Comparison of ENCODE assay signal across 22 cellular contexts in the genomic region with DNA sequence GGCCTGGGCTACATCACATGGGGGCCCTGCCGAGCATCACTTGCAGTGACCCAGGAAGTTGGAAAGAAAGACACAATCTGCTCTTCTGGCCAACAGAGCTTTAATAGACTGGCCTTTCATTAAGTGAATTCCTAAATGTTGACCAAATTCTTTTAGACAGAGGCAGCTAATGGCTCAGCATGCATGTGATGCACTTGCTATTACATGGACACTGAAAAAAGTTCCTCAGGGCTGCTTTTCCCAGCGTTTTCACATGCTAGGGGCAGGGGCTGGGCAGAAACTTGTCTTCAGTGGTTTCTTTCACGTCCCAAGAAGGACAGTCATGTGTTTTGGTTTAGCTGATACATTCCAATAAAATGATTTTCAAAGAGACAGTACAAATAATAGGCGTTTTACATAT.
"Had no signal": no experiment of that assay in that cellular context is flagged by ENCODE, and none has a peak within 500 bp of the region (broad histone marks: within the 10 kb centered on the region; RNA-seq: fewer than 3 reads in every experiment).

No MANE protein-coding gene starts in this region.

- H3K9me3 ChIP-seq: esophagus muscularis mucosa, right atrium auricular region, spleen, thoracic aorta, vagina had no signal

- H3K4me1 ChIP-seq: esophagus muscularis mucosa, right atrium auricular region, spleen, vagina had no signal

- H3K27me3 ChIP-seq: esophagus muscularis mucosa, right atrium auricular region, spleen, vagina had no signal

- H3K9me3 Mint-ChIP-seq: activated naive CD4-positive, alpha-beta T cell treated with anti-CD3 and anti-CD28 coated beads, Interleukin-2, amount 50 U/mL, for 72 hours; brain; type B pancreatic cell had no signal

- H3K4me3 Mint-ChIP-seq: activated CD8-positive, alpha-beta T cell treated with anti-CD3 and anti-CD28 coated beads, Interleukin-2, amount 10 ng/mL, durations not matched to agents 7 days and 5 days; brain; natural killer cell; type B pancreatic cell had no signal

- DNase-seq: activated CD4-positive, alpha-beta T cell treated with anti-CD3 and anti-CD28 coated beads for 1 hour; activated CD4-positive, alpha-beta T cell treated with anti-CD3 and anti-CD28 coated beads, Interleukin-2, amount 50 U/mL, for 1 hour; activated CD8-positive, alpha-beta T cell treated with anti-CD3 and anti-CD28 coated beads, Interleukin-2, amount 10 ng/mL, durations not matched to agents 7 days and 5 days; aorta; caudate nucleus; dermis blood vessel endothelial cell; effector CD8-positive, alpha-beta T cell; midbrain; natural killer cell; spleen; stimulated activated CD4-positive, alpha-beta T cell treated with anti-CD3 and anti-CD28 coated beads, Interleukin-4, amount 100 ng/mL, for 1 hour; stimulated activated naive CD4-positive, alpha-beta T cell; T-helper 9 cell had no signal

- H3K27me3 Mint-ChIP-seq: progenitor cell of endocrine pancreas, type B pancreatic cell had no signal

- H3K4me1 Mint-ChIP-seq: brain, natural killer cell had no signal

- H3K27ac Mint-ChIP-seq: activated CD8-positive, alpha-beta T cell treated with anti-CD3 and anti-CD28 coated beads, Interleukin-2, amount 10 ng/mL, durations not matched to agents 7 days and 5 days; activated naive CD4-positive, alpha-beta T cell treated with anti-CD3 and anti-CD28 coated beads, Interleukin-2, amount 50 U/mL, for 72 hours; natural killer cell; progenitor cell of endocrine pancreas; type B pancreatic cell had no signal

- H3K27ac ChIP-seq: esophagus muscularis mucosa, right atrium auricular region, spleen, thoracic aorta, vagina had no signal

- H3K36me3 ChIP-seq: esophagus muscularis mucosa, right atrium auricular region, spleen, thoracic aorta, vagina had no signal

- H3K4me3 ChIP-seq: esophagus muscularis mucosa, lung, right atrium auricular region, spleen, thoracic aorta, vagina had no signal

- H3K36me3 Mint-ChIP-seq: activated naive CD4-positive, alpha-beta T cell treated with anti-CD3 and anti-CD28 coated beads, Interleukin-2, amount 50 U/mL, for 72 hours; brain; natural killer cell; type B pancreatic cell had no signal
